Comparison of ENCODE assay signal across 8 cellular contexts in genomic region chr17:47253541-47254402, GRCh38. TPM values are rescaled to one million over a fixed set of nuclear protein-coding genes. Genes with fewer than 3 reads are reported as not detected.
DNase-seq lines count a peak whose midpoint lies in the region; ATAC-seq and TF ChIP-seq lines count a peak whose summit lies in the region.

TSS of gene ITGB3 (plus strand) at chr17:47253827. CDS start at chr17:47253862, 35 bp downstream.

- CTCF ChIA-PET in SK-N-SH (lab: Yijun Ruan, JAX): interaction anchor here (0.6 to 8.3 kb wide), 14 partner anchors 10 to 362 kb away, joined by 3 to 84 read pairs (median 3); partner anchors contain the start of gene MYL4

- peak; percentile 50 for TF ChIP-seq RAD21 in SK-N-SH (IDR thresholded peaks at IDR 0.05; ENCODE audit: low read length)

- in situ Hi-C loops in Caki2 (cut with HindIII; ENCODE audit: low pct_unique_long_range_greater_than_20kb, low sequenced_read_pairs): no loop called here

- peaks cover 5% of the 10 kb centered on the region for H3F3A ChIP-seq in SK-N-SH (replicated peaks; ENCODE audit: insufficient read depth)

- H3K27me3 ChIP-seq in SK-N-SH (ENCODE audit: insufficient read depth): no peaks in the 10 kb centered on the region
- H3K27me3 ChIP-seq in cardiac muscle cell: peaks cover 24% of the 10 kb centered on the region
- H3K27me3 ChIP-seq in upper lobe of left lung: no peaks in the 10 kb centered on the region

- peak within 1 kb of the TSS; percentile 66 for H3K9ac ChIP-seq in SK-N-SH

- DNase-seq in Caki2 (ENCODE audit: low read depth) (peak; percentile 79), HuH-7.5 (ENCODE audit: low spot score) (peak; percentile 69), SK-N-SH (peak; percentile 96), cardiac muscle cell (ENCODE audit: low read depth in 1 of 2, low spot score in 1 of 2) (peak; percentile 86 to 88), posterior cingulate gyrus (peak in 8 of 10 donors; percentile 23 to 92 (median 59)), upper lobe of left lung (peak; percentile 66 to 96)
- DNase-seq in activated naive CD4-positive, alpha-beta T cell treated with anti-CD3 and anti-CD28 coated beads, Interleukin-2, amount 50 U/mL, for 16 hours: peak; percentile 67

- H4K20me1 ChIP-seq in SK-N-SH (ENCODE audit: insufficient read depth): no peaks in the 10 kb centered on the region

- peak within 1 kb of the TSS in 1 of 2 experiments; percentile 26; a peak in 1 of 4 replicates for H3K27ac ChIP-seq in SK-N-SH (ENCODE audit: low read depth in 2 of 2, low read length in 1 of 2)
- H3K27ac ChIP-seq in cardiac muscle cell: no peak within 1 kb of the TSS
- peak within 1 kb of the TSS in 3 of 4 donors; percentile 3 to 52 (median 37) for H3K27ac ChIP-seq in upper lobe of left lung

- H3K4me1 ChIP-seq in SK-N-SH (ENCODE audit: control insufficient read depth in 1 of 2, insufficient read depth in 2 of 2, low read depth in 1 of 2, low read length in 1 of 2) (peaks cover 4 to 9% of the 10 kb centered on the region in 2 experiments; a peak in 1 of 4 replicates), cardiac muscle cell (ENCODE audit: low read depth) (peaks cover 11% of the 10 kb centered on the region), upper lobe of left lung (peaks cover 7 to 19% (median 14%) of the 10 kb centered on the region in 4 donors)

- POLR2A ChIA-PET in SK-N-SH (lab: Yijun Ruan, JAX): interaction anchor here (0.9 kb wide), 1 partner anchor 22 kb away, joined by 3 read pairs; no protein-coding TSS in a partner anchor

- peak within 1 kb of the TSS; percentile 88 for H3K4me2 ChIP-seq in SK-N-SH

- intact Hi-C loops in posterior cingulate gyrus (cut with DNase I): no loop called here

- WGBS in SK-N-SH (ENCODE audit: low lambda C conversion rate): 3% methylated on average over 52 of the region's 112 CpGs
- WGBS in upper lobe of left lung, 2 donors: 1 to 3% methylated on average over 22 to 55 of the region's 112 CpGs

- no peak for TF ChIP-seq POLR2A in upper lobe of left lung (IDR thresholded peaks at IDR 0.05)

- H3K36me3 ChIP-seq in SK-N-SH (replicated peaks in 1 of 2; ENCODE audit: control insufficient read depth in 1 of 2, insufficient read depth in 2 of 2, low read length in 1 of 2): no peaks in the 10 kb centered on the region
- peaks cover 7% of the 10 kb centered on the region for H3K36me3 ChIP-seq in cardiac muscle cell
- H3K36me3 ChIP-seq in upper lobe of left lung: no peaks in the 10 kb centered on the region

- ATAC-seq in GM21367 (IDR thresholded peaks at IDR 0.05; ENCODE audit: unreplicated experiment) (peak; percentile 82), upper lobe of left lung (ENCODE audit: low FRiP score in 2 of 2) (peak; percentile 87 to 94)

- TF ChIP-seq CTCF in SK-N-SH (IDR thresholded peaks at IDR 0.05) (peak; percentile 56), cardiac muscle cell (IDR thresholded peaks at IDR 0.05; ENCODE audit: low read depth, low read length) (peak; percentile 38), upper lobe of left lung (IDR thresholded peaks at IDR 0.05) (peak; percentile 31 to 73 (median 48))

- no peaks in the 10 kb centered on the region for H3K9me3 ChIP-seq in SK-N-SH
- no peaks in the 10 kb centered on the region for H3K9me3 ChIP-seq in cardiac muscle cell (ENCODE audit: low read depth)
- no peaks in the 10 kb centered on the region for H3K9me3 ChIP-seq in upper lobe of left lung

- TF ChIP-seq EP300 in SK-N-SH (IDR thresholded peaks at IDR 0.05; ENCODE audit: borderline replicate concordance in 1 of 2, low read depth in 1 of 2, low read length in 1 of 2) (no peak), upper lobe of left lung (IDR thresholded peaks at IDR 0.05) (no peak)

- H3K4me3 ChIP-seq in SK-N-SH (ENCODE audit: low read depth in 2 of 2, low read length in 1 of 2) (peak within 1 kb of the TSS; percentile 64 to 72), cardiac muscle cell (peak within 1 kb of the TSS; percentile 34), upper lobe of left lung (peak within 1 kb of the TSS; percentile 62 to 78 (median 66))

- H2AFZ ChIP-seq in SK-N-SH (ENCODE audit: low read depth): peak within 1 kb of the TSS; percentile 82

- H3K79me2 ChIP-seq in SK-N-SH (ENCODE audit: insufficient read depth): peaks cover 6% of the 10 kb centered on the region; the same call in 1 of the 2 replicates

- H3K9me2 ChIP-seq in SK-N-SH: no peaks in the 10 kb centered on the region

TF ChIP-seq in SK-N-SH, 30 proteins besides CTCF, POLR2A, EP300 and RAD21:
- no peak for TF ChIP-seq RXRA (IDR thresholded peaks at IDR 0.05; ENCODE audit: borderline replicate concordance, low read depth)
- TF ChIP-seq RFX5 (IDR thresholded peaks at IDR 0.05; ENCODE audit: low read length): no peak
- TF ChIP-seq NRF1 (IDR thresholded peaks at IDR 0.05; ENCODE audit: low read depth, low read length): peak; percentile 38
- TF ChIP-seq, protein P1, sequence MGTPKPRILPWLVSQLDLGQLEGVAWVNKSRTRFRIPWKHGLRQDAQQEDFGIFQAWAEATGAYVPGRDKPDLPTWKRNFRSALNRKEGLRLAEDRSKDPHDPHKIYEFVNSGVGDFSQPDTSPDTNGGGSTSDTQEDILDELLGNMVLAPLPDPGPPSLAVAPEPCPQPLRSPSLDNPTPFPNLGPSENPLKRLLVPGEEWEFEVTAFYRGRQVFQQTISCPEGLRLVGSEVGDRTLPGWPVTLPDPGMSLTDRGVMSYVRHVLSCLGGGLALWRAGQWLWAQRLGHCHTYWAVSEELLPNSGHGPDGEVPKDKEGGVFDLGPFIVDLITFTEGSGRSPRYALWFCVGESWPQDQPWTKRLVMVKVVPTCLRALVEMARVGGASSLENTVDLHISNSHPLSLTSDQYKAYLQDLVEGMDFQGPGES (IDR thresholded peaks at IDR 0.05; ENCODE audit: low read depth, low read length): no peak
- TF ChIP-seq USF2 (IDR thresholded peaks at IDR 0.05; ENCODE audit: borderline replicate concordance, low read depth, low read length): no peak
- TF ChIP-seq TAF1 (IDR thresholded peaks at IDR 0.05; ENCODE audit: borderline replicate concordance, low read depth, low read length): 0 out of 2 replicates have a peak, but pooled peaks have one; percentile 8
- no peak for TF ChIP-seq RCOR1 (IDR thresholded peaks at IDR 0.05; ENCODE audit: low read length)
- TF ChIP-seq SMC3 (IDR thresholded peaks at IDR 0.05; ENCODE audit: low read depth, low read length): peak; percentile 51
- no peak for TF ChIP-seq MEF2A (IDR thresholded peaks at IDR 0.05; ENCODE audit: borderline replicate concordance, low read depth)
- TF ChIP-seq CHD2 (IDR thresholded peaks at IDR 0.05; ENCODE audit: low read length, partially characterized antibody): no peak
- TF ChIP-seq ELF1 (IDR thresholded peaks at IDR 0.05): 0 out of 2 replicates have a peak, but pooled peaks have one; percentile 2
- TF ChIP-seq GATA2 (CRISPR knock-in tag; IDR thresholded peaks at IDR 0.05): no peak
- no peak for TF ChIP-seq USF1 (IDR thresholded peaks at IDR 0.05; ENCODE audit: borderline replicate concordance, low read depth)
- TF ChIP-seq, protein P2, sequence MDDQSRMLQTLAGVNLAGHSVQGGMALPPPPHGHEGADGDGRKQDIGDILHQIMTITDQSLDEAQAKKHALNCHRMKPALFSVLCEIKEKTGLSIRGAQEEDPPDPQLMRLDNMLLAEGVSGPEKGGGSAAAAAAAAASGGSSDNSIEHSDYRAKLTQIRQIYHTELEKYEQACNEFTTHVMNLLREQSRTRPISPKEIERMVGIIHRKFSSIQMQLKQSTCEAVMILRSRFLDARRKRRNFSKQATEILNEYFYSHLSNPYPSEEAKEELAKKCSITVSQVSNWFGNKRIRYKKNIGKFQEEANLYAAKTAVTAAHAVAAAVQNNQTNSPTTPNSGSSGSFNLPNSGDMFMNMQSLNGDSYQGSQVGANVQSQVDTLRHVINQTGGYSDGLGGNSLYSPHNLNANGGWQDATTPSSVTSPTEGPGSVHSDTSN (IDR thresholded peaks at IDR 0.05): no peak
- peak; percentile 67 for TF ChIP-seq MXI1 (IDR thresholded peaks at IDR 0.05; ENCODE audit: low read depth, low read length)

RNA-seq across cellular contexts. Expression of gene ITGB3, which starts in this region (rescaled TPM):
- 138 TPM in 2 replicates for total RNA-seq in Caki2 (2014; rRNA removed; shearing (Covaris generic); ENCODE audit: low replicate concordance)
- polyA plus RNA-seq in SK-N-SH (2012; rRNA removed): 4.4 and 4.6 TPM in 2 replicates
- 2.7 and 3.7 TPM in 2 replicates for polyA plus RNA-seq in SK-N-SH (2012; cell fraction: cytosol; rRNA removed)
- polyA plus RNA-seq in SK-N-SH (2012; cell fraction: nucleus; rRNA removed): 1.6 and 3.0 TPM in 2 replicates
- total RNA-seq in cardiac muscle cell: 11.8 and 20.0 TPM in 2 replicates
- 4.6 and 6.9 TPM in 2 replicates for polyA plus RNA-seq in cardiac muscle cell
- total RNA-seq in upper lobe of left lung: 10 to 100 TPM in 3 of 6 donors, 1 to 10 TPM in 3; 3.4 to 17.8 (median 9.8) TPM
